ENCODE assay signal across 1 cellular context in genomic region chr14:21090194-21090939, GRCh38.
TF ChIP-seq lines count a peak whose summit lies in the region.

No MANE protein-coding gene starts in this region.

TF ChIP-seq in K562, 482 proteins besides CTCF, POLR2A, EP300 and RAD21:
- TF ChIP-seq THRA (IDR thresholded peaks at IDR 0.05) (no peak), PHB (CRISPR knock-in tag; IDR thresholded peaks at IDR 0.05) (no peak), BDP1 (IDR thresholded peaks at IDR 0.05; ENCODE audit: insufficient read depth, insufficient read length) (no peak), ZBTB33 (CRISPR knock-in tag; IDR thresholded peaks at IDR 0.05) (peak; percentile 100), POLR2B (IDR thresholded peaks at IDR 0.05; ENCODE audit: low read depth, partially characterized antibody) (no peak), POLR2G (IDR thresholded peaks at IDR 0.05; ENCODE audit: low read depth, low read length) (0 out of 2 replicates have a peak, but pooled peaks have one; percentile 34), ZNF740 (CRISPR knock-in tag; IDR thresholded peaks at IDR 0.05) (0 out of 2 replicates have a peak, but pooled peaks have one; percentile 32), ZNF740 (tag; IDR thresholded peaks at IDR 0.05) (no peak), RBFOX2 (IDR thresholded peaks at IDR 0.05; ENCODE audit: low read depth, low read length) (0 out of 2 replicates have a peak, but pooled peaks have one; percentile 14), ATF3 (IDR thresholded peaks at IDR 0.05) (peak; percentile 70), ATF3 (CRISPR knock-in tag; conservative IDR thresholded peaks at IDR 0.05) (no peak)
